In genomic region chr11:106176817-106177216, GRCh38 we compare ENCODE assay signal across 25 cellular contexts.
"Had no signal": no experiment of that assay in that cellular context is flagged by ENCODE, and none has a peak within 500 bp of the region (broad histone marks: within the 10 kb centered on the region; RNA-seq: fewer than 3 reads in every experiment).

No MANE protein-coding gene starts in this region.

- H3K36me3 Mint-ChIP-seq: activated naive CD4-positive, alpha-beta T cell treated with anti-CD3 and anti-CD28 coated beads, Interleukin-2, amount 10 ng/mL, durations not matched to agents 7 days and 5 days; activated naive CD4-positive, alpha-beta T cell treated with anti-CD3 and anti-CD28 coated beads, Interleukin-2, amount 50 U/mL, for 72 hours had no signal

- H3K36me3 ChIP-seq: esophagus muscularis mucosa, gastrocnemius medialis had no signal

- H3K27me3 Mint-ChIP-seq: activated CD4-positive, alpha-beta memory T cell treated with anti-CD3 and anti-CD28 coated beads, Interleukin-2, amount 10 ng/mL, durations not matched to agents 7 days and 5 days; activated CD4-positive, alpha-beta T cell treated with anti-CD3 and anti-CD28 coated beads, Interleukin-2, amount 10 ng/mL, durations not matched to agents 7 days and 5 days; activated naive CD4-positive, alpha-beta T cell treated with anti-CD3 and anti-CD28 coated beads, Interleukin-2, amount 10 ng/mL, durations not matched to agents 7 days and 5 days; effector memory CD8-positive, alpha-beta T cell had no signal

- ATAC-seq: activated naive CD4-positive, alpha-beta T cell treated with anti-CD3 and anti-CD28 coated beads, Interleukin-2, amount 50 U/mL, for 72 hours; activated T-cell treated with anti-CD3 and anti-CD28 coated beads, Interleukin-2, amount 50 U/mL, for 72 hours; effector memory CD8-positive, alpha-beta T cell; foreskin keratinocyte; gastrocnemius medialis had no signal

- H3K4me3 Mint-ChIP-seq: activated CD4-positive, alpha-beta memory T cell treated with anti-CD3 and anti-CD28 coated beads, Interleukin-2, amount 10 ng/mL, durations not matched to agents 7 days and 5 days; activated CD4-positive, alpha-beta T cell treated with anti-CD3 and anti-CD28 coated beads, Interleukin-2, amount 10 ng/mL, durations not matched to agents 7 days and 5 days; activated naive CD4-positive, alpha-beta T cell treated with anti-CD3 and anti-CD28 coated beads, Interleukin-2, amount 10 ng/mL, durations not matched to agents 7 days and 5 days; activated T-cell treated with anti-CD3 and anti-CD28 coated beads, Interleukin-2, amount 50 U/mL, for 24 hours; activated T-cell treated with anti-CD3 and anti-CD28 coated beads, Interleukin-2, amount 50 U/mL, for 72 hours; effector memory CD8-positive, alpha-beta T cell had no signal

- H3K4me1 Mint-ChIP-seq: activated CD4-positive, alpha-beta memory T cell treated with anti-CD3 and anti-CD28 coated beads, Interleukin-2, amount 10 ng/mL, durations not matched to agents 7 days and 5 days; activated CD4-positive, alpha-beta T cell treated with anti-CD3 and anti-CD28 coated beads, Interleukin-2, amount 10 ng/mL, durations not matched to agents 7 days and 5 days; activated naive CD4-positive, alpha-beta T cell treated with anti-CD3 and anti-CD28 coated beads, Interleukin-2, amount 10 ng/mL, durations not matched to agents 7 days and 5 days had no signal

- H3K27ac ChIP-seq: esophagus muscularis mucosa, foreskin keratinocyte, gastrocnemius medialis had no signal

- H3K9me3 ChIP-seq: esophagus muscularis mucosa, gastrocnemius medialis had no signal

- H3K27ac Mint-ChIP-seq: activated CD4-positive, alpha-beta memory T cell treated with anti-CD3 and anti-CD28 coated beads, Interleukin-2, amount 10 ng/mL, durations not matched to agents 7 days and 5 days; activated CD4-positive, alpha-beta T cell treated with anti-CD3 and anti-CD28 coated beads, Interleukin-2, amount 10 ng/mL, durations not matched to agents 7 days and 5 days; activated naive CD4-positive, alpha-beta T cell treated with anti-CD3 and anti-CD28 coated beads, Interleukin-2, amount 10 ng/mL, durations not matched to agents 7 days and 5 days; activated naive CD4-positive, alpha-beta T cell treated with anti-CD3 and anti-CD28 coated beads, Interleukin-2, amount 50 U/mL, for 72 hours; activated T-cell treated with anti-CD3 and anti-CD28 coated beads, Interleukin-2, amount 50 U/mL, for 24 hours; activated T-cell treated with anti-CD3 and anti-CD28 coated beads, Interleukin-2, amount 50 U/mL, for 72 hours; effector memory CD8-positive, alpha-beta T cell had no signal

- DNase-seq: activated CD4-positive, alpha-beta memory T cell treated with anti-CD3 and anti-CD28 coated beads, Interleukin-2, amount 10 ng/mL, durations not matched to agents 7 days and 5 days; activated CD4-positive, alpha-beta T cell treated with anti-CD3 and anti-CD28 coated beads for 1 hour; activated CD4-positive, alpha-beta T cell treated with anti-CD3 and anti-CD28 coated beads for 4 hours; activated CD4-positive, alpha-beta T cell treated with anti-CD3 and anti-CD28 coated beads, Interleukin-2, amount 10 ng/mL, durations not matched to agents 7 days and 5 days; activated CD4-positive, alpha-beta T cell treated with anti-CD3 and anti-CD28 coated beads, Interleukin-2, amount 50 U/mL, for 4 hours; activated CD8-positive, alpha-beta memory T cell treated with anti-CD3 and anti-CD28 coated beads, Interleukin-2, amount 50 U/mL, for 48 hours; activated gamma-delta T cell; activated naive CD4-positive, alpha-beta T cell; activated naive CD4-positive, alpha-beta T cell treated with anti-CD3 and anti-CD28 coated beads, Interleukin-2, amount 10 ng/mL, durations not matched to agents 7 days and 5 days; activated T-cell treated with anti-CD3 and anti-CD28 coated beads for 4 hours; activated T-cell treated with anti-CD3 and anti-CD28 coated beads, Interleukin-2, amount 50 U/mL, for 24 hours; activated T-cell treated with anti-CD3 and anti-CD28 coated beads, Interleukin-2, amount 50 U/mL, for 72 hours; amniotic stem cell; caudate nucleus; cortex of kidney; dermis blood vessel endothelial cell; effector CD4-positive, alpha-beta T cell; effector memory CD8-positive, alpha-beta T cell; erythroblast; foreskin keratinocyte; gastrocnemius medialis; glutamatergic neuron; T-helper 2 cell had no signal

- H3K4me3 ChIP-seq: esophagus muscularis mucosa, gastrocnemius medialis had no signal

- H3K9me3 Mint-ChIP-seq: activated CD4-positive, alpha-beta T cell treated with anti-CD3 and anti-CD28 coated beads, Interleukin-2, amount 10 ng/mL, durations not matched to agents 7 days and 5 days; activated T-cell treated with anti-CD3 and anti-CD28 coated beads, Interleukin-2, amount 50 U/mL, for 72 hours; effector memory CD8-positive, alpha-beta T cell had no signal

- H3K4me1 ChIP-seq: esophagus muscularis mucosa, gastrocnemius medialis had no signal

- H3K27me3 ChIP-seq: esophagus muscularis mucosa, foreskin keratinocyte, gastrocnemius medialis had no signal
